Comparison of ENCODE assay signal across 21 cellular contexts in genomic region chr2:233147136-233147828, GRCh38.
"Had no signal": no experiment of that assay in that cellular context is flagged by ENCODE, and none has a peak within 500 bp of the region (broad histone marks: within the 10 kb centered on the region; RNA-seq: fewer than 3 reads in every experiment).

No MANE protein-coding gene starts in this region.

- ATAC-seq: gastrocnemius medialis; heart right ventricle; left lung; lower lobe of right lung; psoas muscle; sciatic nerve; stimulated activated naive CD8-positive, alpha-beta T cell treated with anti-CD3 and anti-CD28 coated beads, Interleukin-15, Interleukin-2, amounts not matched to agents 100 U/mL and 50 U/mL, for 24 hours had no signal

- H3K36me3 ChIP-seq: gastrocnemius medialis, thyroid gland, uterus had no signal

- H3K27ac Mint-ChIP-seq: mesothelial cell of epicardium had no signal

- H3K4me3 ChIP-seq: esophagus muscularis mucosa, gastrocnemius medialis, heart right ventricle, left lung, lower lobe of right lung, psoas muscle, suprapubic skin, thyroid gland, upper lobe of left lung, uterus had no signal

- H3K27me3 Mint-ChIP-seq: memory B cell had no signal

- H3K4me3 Mint-ChIP-seq: memory B cell, mesothelial cell of epicardium had no signal

- H3K4me1 Mint-ChIP-seq: mesothelial cell of epicardium had no signal

- H3K4me1 ChIP-seq: esophagus muscularis mucosa, gastrocnemius medialis, lower lobe of right lung, psoas muscle, suprapubic skin, thyroid gland, uterus had no signal

- H3K9me3 ChIP-seq: esophagus muscularis mucosa, gastrocnemius medialis, heart right ventricle, left lung, lower lobe of right lung, neutrophil, psoas muscle, suprapubic skin, thyroid gland, upper lobe of left lung, uterus had no signal

- H3K27ac ChIP-seq: epithelial cell of prostate, esophagus muscularis mucosa, gastrocnemius medialis, heart right ventricle, left lung, lower lobe of right lung, neutrophil, psoas muscle, suprapubic skin, thyroid gland, upper lobe of left lung, uterus had no signal

- H3K27me3 ChIP-seq: left lung, neutrophil, suprapubic skin, thyroid gland, upper lobe of left lung, uterus had no signal

- H3K36me3 Mint-ChIP-seq: mesothelial cell of epicardium had no signal

- DNase-seq: effector memory CD4-positive, alpha-beta T cell; gastrocnemius medialis; heart right ventricle; hypothalamus; islet precursor cell; left lung; lower lobe of right lung; psoas muscle; stimulated activated CD4-positive, alpha-beta T cell treated with anti-CD3 and anti-CD28 coated beads, Interleukin-2, amount 100 ng/mL, for 24 hours; stimulated activated CD4-positive, alpha-beta T cell treated with anti-CD3 and anti-CD28 coated beads, Interleukin-4, amount 100 ng/mL, for 4 hours; stimulated activated naive CD8-positive, alpha-beta T cell treated with anti-CD3 and anti-CD28 coated beads, Interleukin-15, Interleukin-2, amounts not matched to agents 100 U/mL and 50 U/mL, for 24 hours; thyroid gland; upper lobe of left lung; uterus had no signal

- H3K9me3 Mint-ChIP-seq: memory B cell had no signal
